15 cellular contexts compared by ENCODE assay signal in genomic region chr1:75861831-75862230, GRCh38.
"Had no signal": no experiment of that assay in that cellular context is flagged by ENCODE, and none has a peak within 500 bp of the region (broad histone marks: within the 10 kb centered on the region; RNA-seq: fewer than 3 reads in every experiment).

No MANE protein-coding gene starts in this region.

- H3K9me3 Mint-ChIP-seq: activated CD4-positive, alpha-beta memory T cell treated with anti-CD3 and anti-CD28 coated beads for 36 hours; activated T-cell treated with anti-CD3 and anti-CD28 coated beads, Interleukin-2, amount 50 U/mL, for 24 hours; memory B cell; stimulated activated memory B cell treated with anti-CD40 and anti-IgM and Interleukin-4, amounts not matched to agents 10 μg/mL and 1 μg/mL and 100 μg/mL, for 72 hours had no signal

- H3K4me3 Mint-ChIP-seq: activated CD4-positive, alpha-beta memory T cell treated with anti-CD3 and anti-CD28 coated beads for 36 hours; activated CD8-positive, alpha-beta memory T cell treated with anti-CD3 and anti-CD28 coated beads, Interleukin-2, amount 10 ng/mL, durations not matched to agents 7 days and 5 days; activated T-cell treated with anti-CD3 and anti-CD28 coated beads, Interleukin-2, amount 50 U/mL, for 24 hours; memory B cell; natural killer cell; stimulated activated memory B cell treated with anti-CD40 and anti-IgM and Interleukin-4, amounts not matched to agents 10 μg/mL and 1 μg/mL and 100 μg/mL, for 72 hours had no signal

- H3K36me3 ChIP-seq: cardiac muscle cell, left ventricle myocardium inferior had no signal

- H3K4me1 ChIP-seq: left ventricle myocardium inferior had no signal

- H3K27me3 ChIP-seq: cardiac muscle cell, dorsolateral prefrontal cortex had no signal

- ATAC-seq: activated CD8-positive, alpha-beta memory T cell treated with anti-CD3 and anti-CD28 coated beads, Interleukin-2, amount 10 ng/mL, durations not matched to agents 7 days and 5 days; esophagus mucosa; natural killer cell; stimulated activated memory B cell treated with anti-CD40 and anti-IgM and Interleukin-4, amounts not matched to agents 10 μg/mL and 1 μg/mL and 100 μg/mL, for 72 hours had no signal

- H3K4me3 ChIP-seq: cardiac muscle cell, dorsolateral prefrontal cortex, left ventricle myocardium inferior had no signal

- H3K36me3 Mint-ChIP-seq: activated CD4-positive, alpha-beta memory T cell treated with anti-CD3 and anti-CD28 coated beads for 36 hours; activated CD8-positive, alpha-beta memory T cell treated with anti-CD3 and anti-CD28 coated beads, Interleukin-2, amount 10 ng/mL, durations not matched to agents 7 days and 5 days; natural killer cell; stimulated activated memory B cell treated with anti-CD40 and anti-IgM and Interleukin-4, amounts not matched to agents 10 μg/mL and 1 μg/mL and 100 μg/mL, for 72 hours had no signal

- H3K27me3 Mint-ChIP-seq: activated T-cell treated with anti-CD3 and anti-CD28 coated beads, Interleukin-2, amount 50 U/mL, for 24 hours; stimulated activated memory B cell treated with anti-CD40 and anti-IgM and Interleukin-4, amounts not matched to agents 10 μg/mL and 1 μg/mL and 100 μg/mL, for 72 hours had no signal

- H3K27ac Mint-ChIP-seq: activated CD4-positive, alpha-beta memory T cell treated with anti-CD3 and anti-CD28 coated beads for 36 hours; activated CD8-positive, alpha-beta memory T cell treated with anti-CD3 and anti-CD28 coated beads, Interleukin-2, amount 10 ng/mL, durations not matched to agents 7 days and 5 days; activated T-cell treated with anti-CD3 and anti-CD28 coated beads, Interleukin-2, amount 50 U/mL, for 24 hours; memory B cell; natural killer cell; stimulated activated memory B cell treated with anti-CD40 and anti-IgM and Interleukin-4, amounts not matched to agents 10 μg/mL and 1 μg/mL and 100 μg/mL, for 72 hours had no signal

- H3K27ac ChIP-seq: cardiac muscle cell, dorsolateral prefrontal cortex, left ventricle myocardium inferior had no signal

- DNase-seq: activated CD4-positive, alpha-beta memory T cell treated with anti-CD3 and anti-CD28 coated beads for 36 hours; activated CD8-positive, alpha-beta memory T cell treated with anti-CD3 and anti-CD28 coated beads, Interleukin-2, amount 10 ng/mL, durations not matched to agents 7 days and 5 days; activated effector memory CD4-positive, alpha-beta T cell treated with Interleukin-2 at 50 U/mL for 16 hours; activated naive CD4-positive, alpha-beta T cell treated with anti-CD3 and anti-CD28 coated beads, Interleukin-2, amount 50 U/mL, for 16 hours; activated T-cell treated with anti-CD3 and anti-CD28 coated beads, Interleukin-2, amount 50 U/mL, for 24 hours; dorsolateral prefrontal cortex; left ventricle myocardium inferior; natural killer cell; nucleus accumbens; stimulated activated CD4-positive, alpha-beta T cell treated with anti-CD3 and anti-CD28 coated beads, Interleukin-2, amount 100 ng/mL, for 48 hours; T-helper 9 cell had no signal

- H3K9me3 ChIP-seq: left ventricle myocardium inferior had no signal

- H3K4me1 Mint-ChIP-seq: activated CD8-positive, alpha-beta memory T cell treated with anti-CD3 and anti-CD28 coated beads, Interleukin-2, amount 10 ng/mL, durations not matched to agents 7 days and 5 days; memory B cell; natural killer cell; stimulated activated memory B cell treated with anti-CD40 and anti-IgM and Interleukin-4, amounts not matched to agents 10 μg/mL and 1 μg/mL and 100 μg/mL, for 72 hours had no signal
